1 cellular context compared by ENCODE assay signal in the genomic region with DNA sequence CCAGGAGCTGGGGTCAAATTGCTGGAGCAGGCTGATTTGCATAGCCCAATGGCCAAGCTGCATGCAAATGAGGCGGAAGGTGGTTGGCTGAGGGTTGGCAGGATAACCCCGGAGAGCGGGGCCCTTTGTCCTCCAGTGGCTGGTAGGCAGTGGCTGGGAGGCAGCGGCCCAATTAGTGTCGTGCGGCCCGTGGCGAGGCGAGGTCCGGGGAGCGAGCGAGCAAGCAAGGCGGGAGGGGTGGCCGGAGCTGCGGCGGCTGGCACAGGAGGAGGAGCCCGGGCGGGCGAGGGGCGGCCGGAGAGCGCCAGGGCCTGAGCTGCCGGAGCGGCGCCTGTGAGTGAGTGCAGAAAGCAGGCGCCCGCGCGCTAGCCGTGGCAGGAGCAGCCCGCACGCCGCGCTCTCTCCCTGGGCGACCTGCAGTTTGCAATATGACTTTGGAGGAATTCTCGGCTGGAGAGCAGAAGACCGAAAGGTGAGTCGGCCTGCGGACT.
TF ChIP-seq lines count a peak whose summit lies in the region.

A gene with protein sequence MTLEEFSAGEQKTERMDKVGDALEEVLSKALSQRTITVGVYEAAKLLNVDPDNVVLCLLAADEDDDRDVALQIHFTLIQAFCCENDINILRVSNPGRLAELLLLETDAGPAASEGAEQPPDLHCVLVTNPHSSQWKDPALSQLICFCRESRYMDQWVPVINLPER (plus strand): TSS at position 135 of the 491 bp plus-strand sequence. CDS start 294 bp downstream, at position 429.

TF ChIP-seq in K562, 482 proteins besides CTCF, POLR2A, EP300 and RAD21 (continued from another document and continues in another):
- TF ChIP-seq ZFPM2 (CRISPR knock-in tag; IDR thresholded peaks at IDR 0.05) = peak; percentile 17; the same call in 1 of the 2 replicates
- no peak for TF ChIP-seq CC2D1A (IDR thresholded peaks at IDR 0.05)
- TF ChIP-seq RNF2 (IDR thresholded peaks at IDR 0.05) = peak; percentile 70; the same call in 1 of the 2 replicates
- no peak for TF ChIP-seq CREB1 (IDR thresholded peaks at IDR 0.05)
- peak; percentile 47; the same call in 1 of the 2 replicates for TF ChIP-seq CREB1 (CRISPR knock-in tag; IDR thresholded peaks at IDR 0.05)
- TF ChIP-seq RBFOX2 (IDR thresholded peaks at IDR 0.05; ENCODE audit: low read depth, low read length) = peak; percentile 91
- TF ChIP-seq HLTF (IDR thresholded peaks at IDR 0.05) = no peak
- TF ChIP-seq, protein P1, sequence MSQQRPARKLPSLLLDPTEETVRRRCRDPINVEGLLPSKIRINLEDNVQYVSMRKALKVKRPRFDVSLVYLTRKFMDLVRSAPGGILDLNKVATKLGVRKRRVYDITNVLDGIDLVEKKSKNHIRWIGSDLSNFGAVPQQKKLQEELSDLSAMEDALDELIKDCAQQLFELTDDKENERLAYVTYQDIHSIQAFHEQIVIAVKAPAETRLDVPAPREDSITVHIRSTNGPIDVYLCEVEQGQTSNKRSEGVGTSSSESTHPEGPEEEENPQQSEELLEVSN (IDR thresholded peaks at IDR 0.05; ENCODE audit: borderline replicate concordance in 1 of 2, extremely low read depth in 1 of 2, insufficient read depth in 1 of 2, insufficient read length in 1 of 2, low read depth in 1 of 2, low read length in 1 of 2, poor library complexity in 1 of 2, severe bottlenecking in 1 of 2) = peak; percentile 55 to 74
- no peak for TF ChIP-seq ZNF639 (CRISPR knock-in tag; conservative IDR thresholded peaks at IDR 0.05 in 1 of 2, IDR thresholded peaks at IDR 0.05 in 1 of 2)
- TF ChIP-seq SIN3B (IDR thresholded peaks at IDR 0.05; ENCODE audit: low read depth) = no peak
- TF ChIP-seq KDM2B (CRISPR knock-in tag; IDR thresholded peaks at IDR 0.05) = no peak
- peak; percentile 97 for TF ChIP-seq MTA3 (IDR thresholded peaks at IDR 0.05; ENCODE audit: borderline replicate concordance)
- TF ChIP-seq ZNF778 (CRISPR knock-in tag; IDR thresholded peaks at IDR 0.05) = no peak
- TF ChIP-seq CXXC5 (CRISPR knock-in tag; IDR thresholded peaks at IDR 0.05) = peak; percentile 80
- TF ChIP-seq STAG1 (CRISPR knock-in tag; IDR thresholded peaks at IDR 0.05; ENCODE audit: borderline replicate concordance) = no peak
- TF ChIP-seq NFYB (IDR thresholded peaks at IDR 0.05; ENCODE audit: extremely low read depth, insufficient read length) = peak; percentile 29
- TF ChIP-seq SIRT6 (IDR thresholded peaks at IDR 0.05; ENCODE audit: low read depth, low read length) = no peak
- peak; percentile 76; the same call in 1 of the 2 replicates for TF ChIP-seq PHF8 (IDR thresholded peaks at IDR 0.05; ENCODE audit: borderline replicate concordance, low read length)
- TF ChIP-seq, protein P2, sequence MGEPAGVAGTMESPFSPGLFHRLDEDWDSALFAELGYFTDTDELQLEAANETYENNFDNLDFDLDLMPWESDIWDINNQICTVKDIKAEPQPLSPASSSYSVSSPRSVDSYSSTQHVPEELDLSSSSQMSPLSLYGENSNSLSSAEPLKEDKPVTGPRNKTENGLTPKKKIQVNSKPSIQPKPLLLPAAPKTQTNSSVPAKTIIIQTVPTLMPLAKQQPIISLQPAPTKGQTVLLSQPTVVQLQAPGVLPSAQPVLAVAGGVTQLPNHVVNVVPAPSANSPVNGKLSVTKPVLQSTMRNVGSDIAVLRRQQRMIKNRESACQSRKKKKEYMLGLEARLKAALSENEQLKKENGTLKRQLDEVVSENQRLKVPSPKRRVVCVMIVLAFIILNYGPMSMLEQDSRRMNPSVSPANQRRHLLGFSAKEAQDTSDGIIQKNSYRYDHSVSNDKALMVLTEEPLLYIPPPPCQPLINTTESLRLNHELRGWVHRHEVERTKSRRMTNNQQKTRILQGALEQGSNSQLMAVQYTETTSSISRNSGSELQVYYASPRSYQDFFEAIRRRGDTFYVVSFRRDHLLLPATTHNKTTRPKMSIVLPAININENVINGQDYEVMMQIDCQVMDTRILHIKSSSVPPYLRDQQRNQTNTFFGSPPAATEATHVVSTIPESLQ (CRISPR knock-in tag; IDR thresholded peaks at IDR 0.05) = no peak
- peak; percentile 86 for TF ChIP-seq NR3C1 (CRISPR knock-in tag; IDR thresholded peaks at IDR 0.05)
- peak; percentile 44; the same call in 1 of the 2 replicates for TF ChIP-seq ELF2 (CRISPR knock-in tag; IDR thresholded peaks at IDR 0.05)
- TF ChIP-seq BACH1 (tag; IDR thresholded peaks at IDR 0.05) = no peak
- no peak for TF ChIP-seq ZC3H11A (IDR thresholded peaks at IDR 0.05; ENCODE audit: low read depth, low read length)
- no peak for TF ChIP-seq ZNF143 (CRISPR knock-in tag; IDR thresholded peaks at IDR 0.05)
- no peak for TF ChIP-seq CREBBP (IDR thresholded peaks at IDR 0.05; ENCODE audit: low read depth, low read length)
- TF ChIP-seq MNT (conservative IDR thresholded peaks at IDR 0.05) = peak in 1 of 2 experiments; percentile 67; a peak in 3 of 4 replicates
- TF ChIP-seq U2AF1 (optimal IDR thresholded peaks at IDR 0.05; ENCODE audit: low read depth, low read length) = peak; percentile 77
- TF ChIP-seq PHTF2 (CRISPR knock-in tag; IDR thresholded peaks at IDR 0.05) = no peak
- peak in 1 of 2 experiments; percentile 85; a peak in 1 of 4 replicates for TF ChIP-seq SIN3A (IDR thresholded peaks at IDR 0.05; ENCODE audit: borderline replicate concordance in 2 of 2, control insufficient read depth in 1 of 2, low read depth in 2 of 2, low read length in 2 of 2)
- peak; percentile 80 for TF ChIP-seq CTBP1 (IDR thresholded peaks at IDR 0.05; ENCODE audit: borderline replicate concordance)
- TF ChIP-seq ATF4 (CRISPR knock-in tag; IDR thresholded peaks at IDR 0.05) = 0 out of 2 replicates have a peak, but pooled peaks have one; percentile 39
- TF ChIP-seq SAFB2 (IDR thresholded peaks at IDR 0.05; ENCODE audit: borderline replicate concordance, low read depth, low read length, severe bottlenecking) = no peak
- no peak for TF ChIP-seq KAT8 (IDR thresholded peaks at IDR 0.05; ENCODE audit: low read depth)
- TF ChIP-seq ADNP (tag; IDR thresholded peaks at IDR 0.05) = no peak
- TF ChIP-seq ZNF140 (CRISPR knock-in tag; IDR thresholded peaks at IDR 0.05) = no peak
- TF ChIP-seq BCL6 (CRISPR knock-in tag; IDR thresholded peaks at IDR 0.05) = no peak
- TF ChIP-seq TAF1 (IDR thresholded peaks at IDR 0.05; ENCODE audit: control insufficient read depth, extremely low read depth, insufficient read depth, low read length, severe bottlenecking) = peak; percentile 100
- no peak for TF ChIP-seq CBX8 (IDR thresholded peaks at IDR 0.05; ENCODE audit: borderline replicate concordance, extremely low read depth, low read depth, low read length, poor library complexity, severe bottlenecking)
- TF ChIP-seq BMI1 (IDR thresholded peaks at IDR 0.05; ENCODE audit: low read length) = no peak
- TF ChIP-seq KHSRP (IDR thresholded peaks at IDR 0.05) = no peak
- no peak for TF ChIP-seq TRIM24 (IDR thresholded peaks at IDR 0.05)
- peak; percentile 91 for TF ChIP-seq MBD2 (IDR thresholded peaks at IDR 0.05; ENCODE audit: borderline replicate concordance, low read depth)
- TF ChIP-seq MXD1 (CRISPR knock-in tag; IDR thresholded peaks at IDR 0.05; ENCODE audit: borderline replicate concordance, poor library complexity, severe bottlenecking) = no peak
- no peak for TF ChIP-seq ARNT (IDR thresholded peaks at IDR 0.05)
- TF ChIP-seq NR1H2 (CRISPR knock-in tag; IDR thresholded peaks at IDR 0.05) = 0 out of 2 replicates have a peak, but pooled peaks have one; percentile 36
- no peak for TF ChIP-seq SNRNP70 (optimal IDR thresholded peaks at IDR 0.05; ENCODE audit: low read depth, low read length)
- TF ChIP-seq HDAC8 (tag; IDR thresholded peaks at IDR 0.05) = no peak
- TF ChIP-seq TOE1 (IDR thresholded peaks at IDR 0.05; ENCODE audit: borderline replicate concordance) = no peak
- TF ChIP-seq TOE1 (CRISPR knock-in tag; IDR thresholded peaks at IDR 0.05; ENCODE audit: borderline replicate concordance, low read depth) = peak; percentile 39; the same call in 1 of the 2 replicates
- TF ChIP-seq KLF10 (CRISPR knock-in tag; IDR thresholded peaks at IDR 0.05) = no peak
- TF ChIP-seq FOXK1 (CRISPR knock-in tag; IDR thresholded peaks at IDR 0.05; ENCODE audit: borderline replicate concordance) = no peak
- TF ChIP-seq CBX5 (IDR thresholded peaks at IDR 0.05; ENCODE audit: borderline replicate concordance, low read depth) = no peak
- TF ChIP-seq IRF1 (CRISPR knock-in tag; IDR thresholded peaks at IDR 0.05; ENCODE audit: borderline replicate concordance) = no peak
- no peak for TF ChIP-seq TCFL5 (CRISPR knock-in tag; conservative IDR thresholded peaks at IDR 0.05)
- no peak for TF ChIP-seq ZNF79 (CRISPR knock-in tag; IDR thresholded peaks at IDR 0.05; ENCODE audit: low read depth)
- TF ChIP-seq POLR2B (IDR thresholded peaks at IDR 0.05; ENCODE audit: low read depth, partially characterized antibody) = peak; percentile 99
- no peak for TF ChIP-seq SRSF7 (optimal IDR thresholded peaks at IDR 0.05; ENCODE audit: low read depth, low read length)
- TF ChIP-seq TAF9B (IDR thresholded peaks at IDR 0.05; ENCODE audit: partially characterized antibody) = peak; percentile 95
- no peak for TF ChIP-seq ZNF518B (CRISPR knock-in tag; IDR thresholded peaks at IDR 0.05)
- TF ChIP-seq MYBL2 (IDR thresholded peaks at IDR 0.05; ENCODE audit: low read depth) = no peak
- no peak for TF ChIP-seq MYBL2 (CRISPR knock-in tag; IDR thresholded peaks at IDR 0.05; ENCODE audit: borderline replicate concordance)
- peak; percentile 93 for TF ChIP-seq HMGN3 (IDR thresholded peaks at IDR 0.05; ENCODE audit: borderline replicate concordance, extremely low read depth, insufficient read length, low read depth, low read length)
- peak; percentile 90; the same call in 1 of the 2 replicates for TF ChIP-seq PHB (CRISPR knock-in tag; IDR thresholded peaks at IDR 0.05)
- no peak; the same call in 1 of the 2 replicates for TF ChIP-seq LCOR (CRISPR knock-in tag; IDR thresholded peaks at IDR 0.05)
